11 cellular contexts compared by ENCODE assay signal in the genomic region with DNA sequence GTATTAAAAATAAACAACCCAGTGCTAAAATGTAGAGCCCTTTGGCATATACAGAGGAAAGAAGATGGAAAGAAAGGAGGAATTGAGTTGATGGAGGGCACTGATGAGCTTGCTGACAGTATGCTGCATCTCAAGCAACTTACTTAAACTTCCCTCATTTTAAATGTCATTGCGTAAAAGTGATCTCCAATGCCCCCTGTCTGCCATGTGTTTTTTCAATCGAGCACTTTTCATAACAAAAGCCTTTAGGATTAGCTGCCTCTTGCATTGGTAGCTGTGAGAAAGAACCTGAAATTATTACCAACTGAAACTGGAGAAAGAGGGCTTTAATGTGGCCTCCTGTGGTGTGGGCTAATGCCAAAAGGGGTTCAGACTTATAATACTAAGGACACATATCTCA.
DNase-seq lines count a peak whose midpoint lies in the region; ATAC-seq, FAIRE-seq and TF ChIP-seq lines count a peak whose summit lies in the region.
"Had no signal": no experiment of that assay in that cellular context is flagged by ENCODE, and none has a peak within 500 bp of the region (broad histone marks: within the 10 kb centered on the region; RNA-seq: fewer than 3 reads in every experiment).

No MANE protein-coding gene starts in this region.

- H3K79me2 ChIP-seq in astrocyte (ENCODE audit: insufficient read depth, low read length), result no peaks in the 10 kb centered on the region

- 25 to 33% methylated on average over 2 of the region's 2 CpGs for WGBS in body of pancreas, 2 donors

- H3K27ac Mint-ChIP-seq in astrocyte (ENCODE audit: unreplicated experiment) (no peak overlapping the region), neural crest cell (ENCODE audit: unreplicated experiment) (no peak overlapping the region)
- H3K27ac Mint-ChIP-seq: activated T-cell treated with anti-CD3 and anti-CD28 coated beads, Interleukin-2, amount 50 U/mL, for 24 hours had no signal

- H3K4me1 Mint-ChIP-seq in astrocyte (ENCODE audit: low read depth, unreplicated experiment), result peaks cover 4% of the 10 kb centered on the region
- H3K4me1 Mint-ChIP-seq in neural crest cell, result peaks cover 16% of the 10 kb centered on the region

- no peak overlapping the region for H3K4me3 Mint-ChIP-seq in astrocyte (ENCODE audit: unreplicated experiment)
- no peak overlapping the region for H3K4me3 Mint-ChIP-seq in neural crest cell
- H3K4me3 Mint-ChIP-seq: activated T-cell treated with anti-CD3 and anti-CD28 coated beads, Interleukin-2, amount 50 U/mL, for 24 hours had no signal

- H3K4me1 ChIP-seq in astrocyte (ENCODE audit: insufficient read depth, low read length), result peaks cover 6% of the 10 kb centered on the region
- H3K4me1 ChIP-seq in body of pancreas, result no peaks in the 10 kb centered on the region

- intact Hi-C loops in body of pancreas (cut with DNase I), result no loop called here

- H3K27ac ChIP-seq in astrocyte (ENCODE audit: low read depth, low read length) (no peak overlapping the region), body of pancreas (no peak overlapping the region)

- H3K27me3 Mint-ChIP-seq in astrocyte (ENCODE audit: low read depth, unreplicated experiment) (no peaks in the 10 kb centered on the region), neural crest cell (ENCODE audit: low read depth) (no peaks in the 10 kb centered on the region)
- H3K27me3 Mint-ChIP-seq: activated T-cell treated with anti-CD3 and anti-CD28 coated beads, Interleukin-2, amount 50 U/mL, for 24 hours had no signal

- H3K4me3 ChIP-seq in astrocyte (ENCODE audit: insufficient read depth, low read depth, low read length) (no peak overlapping the region), body of pancreas (no peak overlapping the region)

- no peak for TF ChIP-seq POLR2A in body of pancreas (IDR thresholded peaks at IDR 0.05)

- no peak for FAIRE-seq in astrocyte (lab: Jason Lieb, UNC)

- H3K9me3 Mint-ChIP-seq in astrocyte (ENCODE audit: unreplicated experiment) (peaks cover 8% of the 10 kb centered on the region), neural crest cell (peaks cover 2% of the 10 kb centered on the region)
- H3K9me3 Mint-ChIP-seq: activated T-cell treated with anti-CD3 and anti-CD28 coated beads, Interleukin-2, amount 50 U/mL, for 24 hours had no signal

- peak; percentile 12 for DNase-seq in EL
- peak; percentile 53 for DNase-seq in LHCN-M2 (ENCODE audit: low read depth)
- DNase-seq in astrocyte (ENCODE audit: low read depth), result no peak
- DNase-seq in neural crest cell (ENCODE audit: low read depth, low spot score), result no peak
- DNase-seq in body of pancreas, result no peak
- DNase-seq in middle frontal gyrus (ENCODE audit: extremely low spot score, low spot score), result no peak
- DNase-seq in NCI-H1105 (lab: John Stamatoyannopoulos, UW), result no peak
- DNase-seq in activated CD4-positive, alpha-beta T cell treated with anti-CD3 and anti-CD28 coated beads, Interleukin-2, amount 50 U/mL, for 1 hour, result no peak
- DNase-seq: activated T-cell treated with anti-CD3 and anti-CD28 coated beads, Interleukin-2, amount 50 U/mL, for 24 hours; NCI-H1105 treated with DMSO at 0.1 percent for 48 hours; occipital lobe had no signal

- TF ChIP-seq CTCF in astrocyte (IDR thresholded peaks at IDR 0.05; ENCODE audit: insufficient read depth, low read depth, low read length) (peak; percentile 19), neural crest cell (conservative IDR thresholded peaks at IDR 0.05) (peak; percentile 38), body of pancreas (IDR thresholded peaks at IDR 0.05) (peak in 2 of 7 experiments; percentile 14 to 27)

- H4K20me1 ChIP-seq in astrocyte (ENCODE audit: insufficient read depth, low read length), result no peaks in the 10 kb centered on the region

- ATAC-seq in body of pancreas, result no peak

- no peak overlapping the region for H3K4me2 ChIP-seq in astrocyte (ENCODE audit: low read length)

- no peaks in the 10 kb centered on the region for H3K27me3 ChIP-seq in astrocyte (ENCODE audit: insufficient read depth, low read length)
- H3K27me3 ChIP-seq in body of pancreas, result no peaks in the 10 kb centered on the region

- H3K9ac ChIP-seq in astrocyte (ENCODE audit: low read length), result no peak overlapping the region

- H3K9me3 ChIP-seq in astrocyte (ENCODE audit: insufficient read depth, low read depth, low read length) (peaks cover 3% of the 10 kb centered on the region), body of pancreas (no peaks in the 10 kb centered on the region)

- no peaks in the 10 kb centered on the region for H3K36me3 ChIP-seq in astrocyte (ENCODE audit: insufficient read depth, low read length)
- no peaks in the 10 kb centered on the region for H3K36me3 ChIP-seq in body of pancreas (replicated peaks in 1 of 2; ENCODE audit: insufficient read depth in 1 of 2, low read depth in 2 of 2)

- H2AFZ ChIP-seq in astrocyte (ENCODE audit: low read depth, low read length), result no peak overlapping the region

- H3K36me3 Mint-ChIP-seq in astrocyte (ENCODE audit: low read depth, unreplicated experiment) (no peaks in the 10 kb centered on the region), neural crest cell (ENCODE audit: low read depth) (no peaks in the 10 kb centered on the region)

Comparison
In these comparisons a context has a peak if more than half of its experiments do, and no peak if none do; other contexts are left out.
1. DNase-seq: peak in EL (single experiment) and LHCN-M2 (single experiment); none in astrocyte (single experiment), neural crest cell (single experiment), body of pancreas (0 of 4), middle frontal gyrus (single experiment), NCI-H1105 (single experiment) and activated CD4-positive, alpha-beta T cell treated with anti-CD3 and anti-CD28 coated beads, Interleukin-2, amount 50 U/mL, for 1 hour (single experiment).